Comparison of ENCODE assay signal across 2 cellular contexts in the genomic region with DNA sequence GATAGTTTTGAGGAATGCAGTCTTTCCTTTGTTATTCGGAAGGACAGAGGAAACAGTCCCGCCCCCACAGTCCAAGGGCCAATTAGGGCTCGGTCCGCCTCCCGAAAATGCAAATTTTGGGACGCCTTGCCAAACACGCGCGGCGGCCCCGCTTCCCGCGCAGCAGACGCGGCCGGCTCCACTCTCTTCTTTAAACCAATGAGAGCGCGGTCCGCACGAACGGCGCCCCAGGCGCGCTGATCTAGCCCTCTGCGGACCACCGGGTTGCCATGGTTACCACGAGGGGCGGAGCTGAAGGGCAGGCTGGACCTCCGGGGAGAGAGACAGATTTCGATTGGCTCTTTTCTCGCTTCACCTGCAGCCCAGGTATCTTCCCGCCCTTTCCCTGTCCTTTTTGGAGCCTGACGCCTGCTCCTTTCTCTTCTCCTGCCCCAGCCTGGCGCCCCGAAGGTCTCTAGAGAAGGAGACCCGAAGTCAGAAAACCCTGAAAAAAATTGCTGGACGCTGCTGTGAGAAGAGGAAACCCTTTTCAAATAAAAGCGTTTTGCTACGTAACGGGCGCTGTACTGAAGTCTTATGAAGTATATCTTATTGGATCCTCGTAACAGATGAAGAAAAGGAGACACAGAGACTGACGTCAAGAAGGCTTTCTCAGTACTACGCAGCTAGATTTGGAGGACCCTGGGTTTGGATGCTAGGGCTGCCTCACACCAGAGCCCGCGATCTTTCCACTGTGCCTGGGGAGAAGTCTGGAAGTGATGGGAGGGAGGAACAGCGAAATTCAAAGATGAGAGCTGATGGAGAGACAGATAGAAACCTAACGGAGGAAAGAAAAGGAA.
A peak's percentile ranks its signal among the peaks of the same experiment; 100 is the strongest.
TF ChIP-seq lines count a peak whose summit lies in the region.

No MANE protein-coding gene starts in this region.

TF ChIP-seq in SK-N-SH treated with all-trans-retinoic acid at 6 μM for 48 hours, 23 proteins besides CTCF, POLR2A, EP300 and RAD21:
- TF ChIP-seq BACH2 (CRISPR knock-in tag; IDR thresholded peaks at IDR 0.05; ENCODE audit: borderline replicate concordance): no peak
- no peak for TF ChIP-seq ZFP30 (CRISPR knock-in tag; IDR thresholded peaks at IDR 0.05)
- no peak for TF ChIP-seq OSR1 (CRISPR knock-in tag; IDR thresholded peaks at IDR 0.05)
- TF ChIP-seq ZNF70 (CRISPR knock-in tag; IDR thresholded peaks at IDR 0.05): no peak
- no peak for TF ChIP-seq TCF4 (CRISPR knock-in tag; IDR thresholded peaks at IDR 0.05; ENCODE audit: borderline replicate concordance)
- TF ChIP-seq ZC3H10 (CRISPR knock-in tag; IDR thresholded peaks at IDR 0.05): no peak
- no peak for TF ChIP-seq ZNF565 (CRISPR knock-in tag; conservative IDR thresholded peaks at IDR 0.05; ENCODE audit: low read depth)
- TF ChIP-seq, protein P1, sequence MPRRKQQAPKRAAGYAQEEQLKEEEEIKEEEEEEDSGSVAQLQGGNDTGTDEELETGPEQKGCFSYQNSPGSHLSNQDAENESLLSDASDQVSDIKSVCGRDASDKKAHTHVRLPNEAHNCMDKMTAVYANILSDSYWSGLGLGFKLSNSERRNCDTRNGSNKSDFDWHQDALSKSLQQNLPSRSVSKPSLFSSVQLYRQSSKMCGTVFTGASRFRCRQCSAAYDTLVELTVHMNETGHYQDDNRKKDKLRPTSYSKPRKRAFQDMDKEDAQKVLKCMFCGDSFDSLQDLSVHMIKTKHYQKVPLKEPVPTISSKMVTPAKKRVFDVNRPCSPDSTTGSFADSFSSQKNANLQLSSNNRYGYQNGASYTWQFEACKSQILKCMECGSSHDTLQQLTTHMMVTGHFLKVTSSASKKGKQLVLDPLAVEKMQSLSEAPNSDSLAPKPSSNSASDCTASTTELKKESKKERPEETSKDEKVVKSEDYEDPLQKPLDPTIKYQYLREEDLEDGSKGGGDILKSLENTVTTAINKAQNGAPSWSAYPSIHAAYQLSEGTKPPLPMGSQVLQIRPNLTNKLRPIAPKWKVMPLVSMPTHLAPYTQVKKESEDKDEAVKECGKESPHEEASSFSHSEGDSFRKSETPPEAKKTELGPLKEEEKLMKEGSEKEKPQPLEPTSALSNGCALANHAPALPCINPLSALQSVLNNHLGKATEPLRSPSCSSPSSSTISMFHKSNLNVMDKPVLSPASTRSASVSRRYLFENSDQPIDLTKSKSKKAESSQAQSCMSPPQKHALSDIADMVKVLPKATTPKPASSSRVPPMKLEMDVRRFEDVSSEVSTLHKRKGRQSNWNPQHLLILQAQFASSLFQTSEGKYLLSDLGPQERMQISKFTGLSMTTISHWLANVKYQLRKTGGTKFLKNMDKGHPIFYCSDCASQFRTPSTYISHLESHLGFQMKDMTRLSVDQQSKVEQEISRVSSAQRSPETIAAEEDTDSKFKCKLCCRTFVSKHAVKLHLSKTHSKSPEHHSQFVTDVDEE (CRISPR knock-in tag; IDR thresholded peaks at IDR 0.05): no peak
- TF ChIP-seq, protein P2, sequence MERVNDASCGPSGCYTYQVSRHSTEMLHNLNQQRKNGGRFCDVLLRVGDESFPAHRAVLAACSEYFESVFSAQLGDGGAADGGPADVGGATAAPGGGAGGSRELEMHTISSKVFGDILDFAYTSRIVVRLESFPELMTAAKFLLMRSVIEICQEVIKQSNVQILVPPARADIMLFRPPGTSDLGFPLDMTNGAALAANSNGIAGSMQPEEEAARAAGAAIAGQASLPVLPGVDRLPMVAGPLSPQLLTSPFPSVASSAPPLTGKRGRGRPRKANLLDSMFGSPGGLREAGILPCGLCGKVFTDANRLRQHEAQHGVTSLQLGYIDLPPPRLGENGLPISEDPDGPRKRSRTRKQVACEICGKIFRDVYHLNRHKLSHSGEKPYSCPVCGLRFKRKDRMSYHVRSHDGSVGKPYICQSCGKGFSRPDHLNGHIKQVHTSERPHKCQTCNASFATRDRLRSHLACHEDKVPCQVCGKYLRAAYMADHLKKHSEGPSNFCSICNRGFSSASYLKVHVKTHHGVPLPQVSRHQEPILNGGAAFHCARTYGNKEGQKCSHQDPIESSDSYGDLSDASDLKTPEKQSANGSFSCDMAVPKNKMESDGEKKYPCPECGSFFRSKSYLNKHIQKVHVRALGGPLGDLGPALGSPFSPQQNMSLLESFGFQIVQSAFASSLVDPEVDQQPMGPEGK (CRISPR knock-in tag; IDR thresholded peaks at IDR 0.05; ENCODE audit: borderline replicate concordance): no peak
- no peak for TF ChIP-seq CSDC2 (CRISPR knock-in tag; IDR thresholded peaks at IDR 0.05)
- TF ChIP-seq, protein P3, sequence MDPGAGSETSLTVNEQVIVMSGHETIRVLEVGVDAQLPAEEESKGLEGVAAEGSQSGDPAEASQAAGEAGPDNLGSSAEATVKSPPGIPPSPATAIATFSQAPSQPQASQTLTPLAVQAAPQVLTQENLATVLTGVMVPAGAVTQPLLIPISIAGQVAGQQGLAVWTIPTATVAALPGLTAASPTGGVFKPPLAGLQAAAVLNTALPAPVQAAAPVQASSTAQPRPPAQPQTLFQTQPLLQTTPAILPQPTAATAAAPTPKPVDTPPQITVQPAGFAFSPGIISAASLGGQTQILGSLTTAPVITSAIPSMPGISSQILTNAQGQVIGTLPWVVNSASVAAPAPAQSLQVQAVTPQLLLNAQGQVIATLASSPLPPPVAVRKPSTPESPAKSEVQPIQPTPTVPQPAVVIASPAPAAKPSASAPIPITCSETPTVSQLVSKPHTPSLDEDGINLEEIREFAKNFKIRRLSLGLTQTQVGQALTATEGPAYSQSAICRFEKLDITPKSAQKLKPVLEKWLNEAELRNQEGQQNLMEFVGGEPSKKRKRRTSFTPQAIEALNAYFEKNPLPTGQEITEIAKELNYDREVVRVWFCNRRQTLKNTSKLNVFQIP (CRISPR knock-in tag; IDR thresholded peaks at IDR 0.05; ENCODE audit: borderline replicate concordance, low read depth): no peak
- TF ChIP-seq, protein P4, sequence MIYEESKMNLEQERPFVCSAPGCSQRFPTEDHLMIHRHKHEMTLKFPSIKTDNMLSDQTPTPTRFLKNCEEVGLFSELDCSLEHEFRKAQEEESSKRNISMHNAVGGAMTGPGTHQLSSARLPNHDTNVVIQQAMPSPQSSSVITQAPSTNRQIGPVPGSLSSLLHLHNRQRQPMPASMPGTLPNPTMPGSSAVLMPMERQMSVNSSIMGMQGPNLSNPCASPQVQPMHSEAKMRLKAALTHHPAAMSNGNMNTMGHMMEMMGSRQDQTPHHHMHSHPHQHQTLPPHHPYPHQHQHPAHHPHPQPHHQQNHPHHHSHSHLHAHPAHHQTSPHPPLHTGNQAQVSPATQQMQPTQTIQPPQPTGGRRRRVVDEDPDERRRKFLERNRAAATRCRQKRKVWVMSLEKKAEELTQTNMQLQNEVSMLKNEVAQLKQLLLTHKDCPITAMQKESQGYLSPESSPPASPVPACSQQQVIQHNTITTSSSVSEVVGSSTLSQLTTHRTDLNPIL (CRISPR knock-in tag; IDR thresholded peaks at IDR 0.05; ENCODE audit: low read depth): no peak
- no peak for TF ChIP-seq ZNF8 (CRISPR knock-in tag; IDR thresholded peaks at IDR 0.05)
- no peak for TF ChIP-seq ISL1 (CRISPR knock-in tag; IDR thresholded peaks at IDR 0.05)
- TF ChIP-seq TOX (CRISPR knock-in tag; IDR thresholded peaks at IDR 0.05; ENCODE audit: borderline replicate concordance): no peak
- TF ChIP-seq PPARA (CRISPR knock-in tag; IDR thresholded peaks at IDR 0.05; ENCODE audit: borderline replicate concordance): no peak
- TF ChIP-seq ESRRG (CRISPR knock-in tag; IDR thresholded peaks at IDR 0.05): no peak

TF ChIP-seq in H1, 55 proteins besides CTCF, POLR2A, EP300 and RAD21:
- TF ChIP-seq, protein P5, sequence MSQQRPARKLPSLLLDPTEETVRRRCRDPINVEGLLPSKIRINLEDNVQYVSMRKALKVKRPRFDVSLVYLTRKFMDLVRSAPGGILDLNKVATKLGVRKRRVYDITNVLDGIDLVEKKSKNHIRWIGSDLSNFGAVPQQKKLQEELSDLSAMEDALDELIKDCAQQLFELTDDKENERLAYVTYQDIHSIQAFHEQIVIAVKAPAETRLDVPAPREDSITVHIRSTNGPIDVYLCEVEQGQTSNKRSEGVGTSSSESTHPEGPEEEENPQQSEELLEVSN (IDR thresholded peaks at IDR 0.05): peak; percentile 99
- no peak for TF ChIP-seq BCL11A (IDR thresholded peaks at IDR 0.05; ENCODE audit: low read depth in 2 of 2, low read length in 2 of 2)
- TF ChIP-seq CBX5 (IDR thresholded peaks at IDR 0.05; ENCODE audit: low read depth, low read length): no peak
- no peak for TF ChIP-seq RNF2 (IDR thresholded peaks at IDR 0.05; ENCODE audit: borderline replicate concordance, low read depth, low read length, missing control alignments, poor library complexity, severe bottlenecking)
- TF ChIP-seq SIX5 (IDR thresholded peaks at IDR 0.05; ENCODE audit: low read depth, low read length): no peak
- TF ChIP-seq SRF (IDR thresholded peaks at IDR 0.05; ENCODE audit: low read depth, low read length): no peak
- TF ChIP-seq, protein P6, sequence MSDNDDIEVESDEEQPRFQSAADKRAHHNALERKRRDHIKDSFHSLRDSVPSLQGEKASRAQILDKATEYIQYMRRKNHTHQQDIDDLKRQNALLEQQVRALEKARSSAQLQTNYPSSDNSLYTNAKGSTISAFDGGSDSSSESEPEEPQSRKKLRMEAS (IDR thresholded peaks at IDR 0.05): peak; percentile 92
- 0 out of 2 replicates have a peak, but pooled peaks have one; percentile 17 for TF ChIP-seq CHD2 (IDR thresholded peaks at IDR 0.05; ENCODE audit: low read length)
- no peak for TF ChIP-seq PHF8 (conservative IDR thresholded peaks at IDR 0.05; ENCODE audit: low read depth, low read length)
- TF ChIP-seq SP1 (IDR thresholded peaks at IDR 0.05; ENCODE audit: low read depth, low read length): peak; percentile 65
- TF ChIP-seq CREB1 (IDR thresholded peaks at IDR 0.05): peak; percentile 25; the same call in 1 of the 2 replicates
- TF ChIP-seq HDAC6 (IDR thresholded peaks at IDR 0.05; ENCODE audit: low read depth, low read length): no peak
- TF ChIP-seq BRCA1 (IDR thresholded peaks at IDR 0.05; ENCODE audit: low read depth, low read length): no peak
